In the genomic region with DNA sequence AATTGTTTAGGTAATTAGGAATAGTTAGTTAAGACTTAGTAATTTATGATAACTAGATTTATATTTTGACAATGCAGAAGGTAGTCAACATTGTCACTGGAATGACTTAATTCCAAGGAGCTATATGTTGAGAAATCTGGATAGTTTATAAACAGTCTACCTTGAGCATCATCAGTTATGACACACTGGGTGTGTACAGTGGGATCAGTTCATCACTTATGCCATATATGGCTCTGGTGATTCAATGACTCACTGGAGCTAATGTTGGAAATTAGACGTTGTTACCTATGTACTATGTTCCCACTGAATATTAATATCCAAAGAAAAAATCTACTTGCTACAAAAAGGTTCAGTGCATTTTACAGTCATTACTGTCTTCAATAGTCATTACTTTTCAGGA, we compare ENCODE assay signal across 1 cellular context.
TF ChIP-seq lines count a peak whose summit lies in the region.

No MANE protein-coding gene starts in this region.

TF ChIP-seq in WTC11, 78 proteins besides CTCF, POLR2A, EP300 and RAD21 (continued from another document):
- TF ChIP-seq, protein P1, sequence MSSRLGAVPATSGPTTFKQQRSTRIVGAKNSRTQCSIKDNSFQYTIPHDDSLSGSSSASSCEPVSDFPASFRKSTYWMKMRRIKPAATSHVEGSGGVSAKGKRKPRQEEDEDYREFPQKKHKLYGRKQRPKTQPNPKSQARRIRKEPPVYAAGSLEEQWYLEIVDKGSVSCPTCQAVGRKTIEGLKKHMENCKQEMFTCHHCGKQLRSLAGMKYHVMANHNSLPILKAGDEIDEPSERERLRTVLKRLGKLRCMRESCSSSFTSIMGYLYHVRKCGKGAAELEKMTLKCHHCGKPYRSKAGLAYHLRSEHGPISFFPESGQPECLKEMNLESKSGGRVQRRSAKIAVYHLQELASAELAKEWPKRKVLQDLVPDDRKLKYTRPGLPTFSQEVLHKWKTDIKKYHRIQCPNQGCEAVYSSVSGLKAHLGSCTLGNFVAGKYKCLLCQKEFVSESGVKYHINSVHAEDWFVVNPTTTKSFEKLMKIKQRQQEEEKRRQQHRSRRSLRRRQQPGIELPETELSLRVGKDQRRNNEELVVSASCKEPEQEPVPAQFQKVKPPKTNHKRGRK (CRISPR knock-in tag; IDR thresholded peaks at IDR 0.05; ENCODE audit: borderline replicate concordance) = no peak
- no peak for TF ChIP-seq NFE2L1 (CRISPR knock-in tag; IDR thresholded peaks at IDR 0.05)
